In genomic region chr6:11062715-11063114, GRCh38 we compare ENCODE assay signal across 20 cellular contexts. TPM values are rescaled to one million over a fixed set of nuclear protein-coding genes. Genes with fewer than 3 reads are reported as not detected.
DNase-seq lines count a peak whose midpoint lies in the region; ATAC-seq and TF ChIP-seq lines count a peak whose summit lies in the region.
"Had no signal": no experiment of that assay in that cellular context is flagged by ENCODE, and none has a peak within 500 bp of the region (broad histone marks: within the 10 kb centered on the region; RNA-seq: fewer than 3 reads in every experiment).

No MANE protein-coding gene starts in this region.

- DNase-seq in Ammon's horn (ENCODE audit: low spot score) (peak; percentile 20), OCI-M1 (lab: John Stamatoyannopoulos, UW) (peak; percentile 34), globus pallidus (ENCODE audit: low spot score) (peak; percentile 43), midbrain (lab: John Stamatoyannopoulos, UW) (peak; percentile 9), NCI-H446 (lab: John Stamatoyannopoulos, UW) (no peak), NCI-H2196 treated with DMSO at 0.1 percent for 48 hours (lab: John Stamatoyannopoulos, UW; ENCODE audit: unreplicated experiment) (no peak)
- DNase-seq in effector CD8-positive, alpha-beta T cell (lab: John Stamatoyannopoulos, UW) = no peak
- DNase-seq: BE2C; CD4-positive, alpha-beta T cell; CD8-positive, alpha-beta memory T cell; DMS53; DMS79 treated with DMSO at 0.1 percent for 48 hours; GF-D8; GOT3; HFFc6 had no signal

- no peaks in the 10 kb centered on the region for H3K36me3 ChIP-seq in gastroesophageal sphincter
- H3K36me3 ChIP-seq: BE2C; BLaER1 treated with 17β-estradiol and CSF1 and Interleukin-3, amounts not matched to agents 10 nM and 100 nM; HAP-1 had no signal

- H3K4me3 ChIP-seq in gastroesophageal sphincter = no peak overlapping the region
- H3K4me3 ChIP-seq: BLaER1 treated with 17β-estradiol and CSF1 and Interleukin-3, amounts not matched to agents 10 nM and 100 nM; HAP-1 had no signal

- no peak for TF ChIP-seq CTCF in gastroesophageal sphincter (IDR thresholded peaks at IDR 0.05)

- no peak for ATAC-seq in gastroesophageal sphincter

- no peak for TF ChIP-seq EP300 in gastroesophageal sphincter (IDR thresholded peaks at IDR 0.05)

- H3K9me3 ChIP-seq in gastroesophageal sphincter = no peaks in the 10 kb centered on the region
- H3K9me3 ChIP-seq: BE2C, HAP-1 had no signal

- 81 to 85% methylated on average over 2 of the region's 2 CpGs for WGBS in gastroesophageal sphincter (ENCODE audit: low coverage in 1 of 2), 2 donors

- no peaks in the 10 kb centered on the region for H3K4me1 ChIP-seq in gastroesophageal sphincter
- H3K4me1 ChIP-seq: BE2C; BLaER1 treated with 17β-estradiol and CSF1 and Interleukin-3, amounts not matched to agents 10 nM and 100 nM had no signal

- no peak overlapping the region for H3K27ac ChIP-seq in gastroesophageal sphincter
- H3K27ac ChIP-seq: 22Rv1; BLaER1 treated with 17β-estradiol and CSF1 and Interleukin-3, amounts not matched to agents 10 nM and 100 nM had no signal

- peaks cover 5% of the 10 kb centered on the region for H3K27me3 ChIP-seq in gastroesophageal sphincter
- H3K27me3 ChIP-seq: BE2C; BLaER1 treated with 17β-estradiol and CSF1 and Interleukin-3, amounts not matched to agents 10 nM and 100 nM had no signal

- no peak for TF ChIP-seq POLR2A in gastroesophageal sphincter (IDR thresholded peaks at IDR 0.05)

RNA-seq across cellular contexts. Expression of gene ELOVL2, which starts 18.6 kb away (rescaled TPM):
- total RNA-seq in gastroesophageal sphincter = under 1 TPM in 3 of 4 donors, not detected in 1; 0.40 to 0.87 (median 0.62) TPM
- total RNA-seq: CD4-positive, alpha-beta T cell; CD8-positive, alpha-beta memory T cell had no signal

RNA-seq across cellular contexts. Expression of gene SMIM13, which starts 30.9 kb away (rescaled TPM):
- 10 to 100 TPM in 3 of 4 donors, 1 to 10 TPM in 1; 8.3 to 13.5 (median 12.5) TPM for total RNA-seq in gastroesophageal sphincter

RNA-seq across cellular contexts. Expression of gene ERVFRD-1, which starts 48.8 kb away (rescaled TPM):
- under 1 TPM in 2 of 4 donors, not detected in 2; 0.12 to 0.27 TPM for total RNA-seq in gastroesophageal sphincter
- total RNA-seq: CD4-positive, alpha-beta T cell; CD8-positive, alpha-beta memory T cell; Daoy; HFFc6 had no signal

Comparison
In these comparisons a context has a peak if more than half of its experiments do, and no peak if none do; other contexts are left out.
1. DNase-seq: peak in Ammon's horn (single experiment), OCI-M1 (single experiment), globus pallidus (single experiment) and midbrain (single experiment); none in NCI-H446 (0 of 2), effector CD8-positive, alpha-beta T cell (single experiment) and NCI-H2196 treated with DMSO at 0.1 percent for 48 hours (single experiment).